In genomic region chr1:92949937-92950817, GRCh38 we compare ENCODE assay signal across 9 cellular contexts. TPM values are rescaled to one million over a fixed set of nuclear protein-coding genes. Genes with fewer than 3 reads are reported as not detected.
DNase-seq lines count a peak whose midpoint lies in the region; ATAC-seq, FAIRE-seq and TF ChIP-seq lines count a peak whose summit lies in the region.
"Had no signal": no experiment of that assay in that cellular context is flagged by ENCODE, and none has a peak within 500 bp of the region (broad histone marks: within the 10 kb centered on the region; RNA-seq: fewer than 3 reads in every experiment).

No MANE protein-coding gene starts in this region.

- H3K9me3 ChIP-seq in astrocyte (ENCODE audit: insufficient read depth, low read depth, low read length) (no peaks in the 10 kb centered on the region), mesodermal cell (ENCODE audit: control insufficient read depth, low read length) (no peaks in the 10 kb centered on the region)

- no peak overlapping the region for H3K9ac ChIP-seq in astrocyte (ENCODE audit: low read length)

- no peak overlapping the region for H3K27ac Mint-ChIP-seq in astrocyte (ENCODE audit: unreplicated experiment)
- H3K27ac Mint-ChIP-seq: naive B cell had no signal

- H3K36me3 Mint-ChIP-seq in astrocyte (ENCODE audit: low read depth, unreplicated experiment), result no peaks in the 10 kb centered on the region

- ATAC-seq in HG02885 (IDR thresholded peaks at IDR 0.05; ENCODE audit: poor library complexity, unreplicated experiment), result peak; percentile 46
- ATAC-seq in GM18861 (IDR thresholded peaks at IDR 0.05; ENCODE audit: unreplicated experiment), result no peak

- peak overlapping the region; percentile 57 for H3K27ac ChIP-seq in astrocyte (ENCODE audit: low read depth, low read length)
- peak overlapping the region; percentile 65 for H3K27ac ChIP-seq in mesodermal cell (ENCODE audit: low read depth, low read length, severe bottlenecking)

- no peaks in the 10 kb centered on the region for H3K27me3 Mint-ChIP-seq in astrocyte (ENCODE audit: low read depth, unreplicated experiment)
- H3K27me3 Mint-ChIP-seq: naive B cell had no signal

- H3K4me2 ChIP-seq in astrocyte (ENCODE audit: low read length), result peak overlapping the region; percentile 61

- no peaks in the 10 kb centered on the region for H3K4me1 Mint-ChIP-seq in astrocyte (ENCODE audit: low read depth, unreplicated experiment)

- WGBS in mesodermal cell (ENCODE audit: insufficient coverage in 2 of 2), 2 experiments, result 86 to 91% methylated on average over 5 to 7 of the region's 7 CpGs

- no peak overlapping the region for H3K4me3 Mint-ChIP-seq in astrocyte (ENCODE audit: unreplicated experiment)
- H3K4me3 Mint-ChIP-seq: naive B cell had no signal

- no peak for TF ChIP-seq CTCF in astrocyte (IDR thresholded peaks at IDR 0.05; ENCODE audit: insufficient read depth, low read depth, low read length)

- H4K20me1 ChIP-seq in astrocyte (ENCODE audit: insufficient read depth, low read length), result no peaks in the 10 kb centered on the region

- H3K36me3 ChIP-seq in astrocyte (ENCODE audit: insufficient read depth, low read length) (no peaks in the 10 kb centered on the region), mesodermal cell (ENCODE audit: control insufficient read depth, insufficient read depth, low read length) (no peaks in the 10 kb centered on the region)

- peaks cover 16% of the 10 kb centered on the region for H3K4me1 ChIP-seq in astrocyte (ENCODE audit: insufficient read depth, low read length)
- peaks cover 14% of the 10 kb centered on the region for H3K4me1 ChIP-seq in mesodermal cell (ENCODE audit: control insufficient read depth, insufficient read depth, low read length, poor library complexity, severe bottlenecking)

- peak overlapping the region; percentile 35 for H2AFZ ChIP-seq in astrocyte (ENCODE audit: low read depth, low read length)

- peak; percentile 62 for FAIRE-seq in astrocyte (lab: Jason Lieb, UNC)

- H3K9me3 Mint-ChIP-seq in astrocyte (ENCODE audit: unreplicated experiment), result no peaks in the 10 kb centered on the region
- H3K9me3 Mint-ChIP-seq: naive B cell had no signal

- DNase-seq in ELR (ENCODE audit: low read depth) (peak; percentile 89), astrocyte (ENCODE audit: low read depth) (peak; percentile 86), NCI-H2081 (lab: John Stamatoyannopoulos, UW) (no peak), DMS153 (lab: John Stamatoyannopoulos, UW) (no peak), HuH-7.5 (ENCODE audit: low spot score) (no peak)

- H3K4me3 ChIP-seq in astrocyte (ENCODE audit: insufficient read depth, low read depth, low read length) (no peak overlapping the region), mesodermal cell (ENCODE audit: extremely low read depth, insufficient read depth, low read length, poor library complexity, severe bottlenecking) (no peak overlapping the region)

- no peaks in the 10 kb centered on the region for H3K79me2 ChIP-seq in astrocyte (ENCODE audit: insufficient read depth, low read length)

- H3K27me3 ChIP-seq in astrocyte (ENCODE audit: insufficient read depth, low read length), result no peaks in the 10 kb centered on the region

RNA-seq across cellular contexts. Expression of gene DIPK1A, which starts 11.1 kb away (rescaled TPM):
- 8.4 and 8.7 TPM in 2 replicates for total RNA-seq in astrocyte
- polyA plus RNA-seq in mesodermal cell (2013, experiment 1 of 2), result 6.8 TPM
- 6.4 TPM for polyA plus RNA-seq in mesodermal cell (2013, experiment 2 of 2)

Comparison
In these comparisons a context has a peak if more than half of its experiments do, and no peak if none do; other contexts are left out.
1. DNase-seq: peak in ELR (single experiment) and astrocyte (single experiment); none in NCI-H2081 (0 of 2), DMS153 (single experiment) and HuH-7.5 (single experiment).